Comparison of ENCODE assay signal across 9 cellular contexts in the genomic region with DNA sequence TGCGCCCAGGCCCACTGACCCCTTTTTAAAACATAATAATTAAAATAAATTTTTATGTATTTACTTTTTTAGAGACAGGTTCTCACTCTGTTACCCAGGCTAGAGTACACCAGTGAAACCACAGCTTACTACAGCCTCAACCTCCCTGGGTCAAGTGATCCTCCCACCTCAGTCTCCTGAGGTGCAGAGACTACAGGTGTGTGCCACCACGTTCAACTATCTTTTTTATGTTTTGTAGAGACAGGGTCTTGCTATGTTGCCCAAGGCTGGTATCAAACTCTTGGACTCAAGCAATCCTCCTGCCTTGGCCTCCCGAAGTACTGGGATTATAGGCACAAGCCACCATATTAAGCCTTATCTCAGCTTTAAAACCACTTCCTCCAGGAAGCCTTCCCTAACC.
"Had no signal": no experiment of that assay in that cellular context is flagged by ENCODE, and none has a peak within 500 bp of the region (broad histone marks: within the 10 kb centered on the region; RNA-seq: fewer than 3 reads in every experiment).

No MANE protein-coding gene starts in this region.

- H3K27ac Mint-ChIP-seq: activated CD8-positive, alpha-beta T cell treated with anti-CD3 and anti-CD28 coated beads, Interleukin-2, amount 10 ng/mL, durations not matched to agents 7 days and 5 days; activated T-helper 1 cell treated with anti-CD3 and anti-CD28 coated beads, Interleukin-12 subunit alpha, Interleukin-12 subunit beta, Interleukin-2, Interleukin-4 antibody, amounts not matched to agents 30 ng/mL and 10 ng/mL and 1 ng/mL, durations not matched to agents 14 hours and 24 hours and 36 hours had no signal

- H3K4me3 ChIP-seq: coronary artery had no signal

- ATAC-seq: activated CD8-positive, alpha-beta T cell treated with anti-CD3 and anti-CD28 coated beads, Interleukin-2, amount 10 ng/mL, durations not matched to agents 7 days and 5 days; left colon had no signal

- DNase-seq: activated CD8-positive, alpha-beta T cell treated with anti-CD3 and anti-CD28 coated beads, Interleukin-2, amount 10 ng/mL, durations not matched to agents 7 days and 5 days; activated naive CD4-positive, alpha-beta T cell; caudate nucleus; effector memory CD4-positive, alpha-beta T cell; left colon; stimulated activated CD4-positive, alpha-beta T cell treated with anti-CD3 and anti-CD28 coated beads, Interleukin-4, amount 100 ng/mL, for 4 hours; T1000 had no signal

- H3K9me3 Mint-ChIP-seq: activated T-helper 1 cell treated with anti-CD3 and anti-CD28 coated beads, Interleukin-12 subunit alpha, Interleukin-12 subunit beta, Interleukin-2, Interleukin-4 antibody, amounts not matched to agents 30 ng/mL and 10 ng/mL and 1 ng/mL, durations not matched to agents 14 hours and 24 hours and 36 hours had no signal

- H3K4me3 Mint-ChIP-seq: activated CD8-positive, alpha-beta T cell treated with anti-CD3 and anti-CD28 coated beads, Interleukin-2, amount 10 ng/mL, durations not matched to agents 7 days and 5 days; activated T-helper 1 cell treated with anti-CD3 and anti-CD28 coated beads, Interleukin-12 subunit alpha, Interleukin-12 subunit beta, Interleukin-2, Interleukin-4 antibody, amounts not matched to agents 30 ng/mL and 10 ng/mL and 1 ng/mL, durations not matched to agents 14 hours and 24 hours and 36 hours had no signal
